ENCODE assay signal across 2 cellular contexts in genomic region chr7:91685544-91685943, GRCh38.
TF ChIP-seq lines count a peak whose summit lies in the region.

No MANE protein-coding gene starts in this region.

TF ChIP-seq in IMR-90, 13 proteins besides CTCF, POLR2A, EP300 and RAD21 (continued from another document):
- no peak for TF ChIP-seq ELK1 (IDR thresholded peaks at IDR 0.05; ENCODE audit: borderline replicate concordance, low read depth, low read length)
- no peak for TF ChIP-seq FOS (IDR thresholded peaks at IDR 0.05; ENCODE audit: low read depth, low read length)
- TF ChIP-seq NFE2L2 (IDR thresholded peaks at IDR 0.05; ENCODE audit: low read depth, low read length): no peak
- TF ChIP-seq SMC3 (IDR thresholded peaks at IDR 0.05; ENCODE audit: low read depth, low read length): no peak
- no peak for TF ChIP-seq MXI1 (IDR thresholded peaks at IDR 0.05; ENCODE audit: borderline replicate concordance, low read depth, low read length)
- TF ChIP-seq MAFK (IDR thresholded peaks at IDR 0.05; ENCODE audit: low read depth, low read length): no peak
- TF ChIP-seq CEBPB (IDR thresholded peaks at IDR 0.05; ENCODE audit: low read depth, low read length): no peak
- no peak for TF ChIP-seq BHLHE40 (IDR thresholded peaks at IDR 0.05; ENCODE audit: low read depth, low read length)
- TF ChIP-seq CHD1 (IDR thresholded peaks at IDR 0.05; ENCODE audit: low read depth, low read length): no peak
- no peak for TF ChIP-seq RCOR1 (IDR thresholded peaks at IDR 0.05; ENCODE audit: insufficient replicate concordance, low read length)
- no peak for TF ChIP-seq USF2 (IDR thresholded peaks at IDR 0.05; ENCODE audit: low read depth, low read length)
- TF ChIP-seq MAZ (IDR thresholded peaks at IDR 0.05; ENCODE audit: borderline replicate concordance, low read depth, low read length): no peak

TF ChIP-seq in K562, 482 proteins besides CTCF, POLR2A, EP300 and RAD21 (continued from another document):
- TF ChIP-seq HMBOX1 (IDR thresholded peaks at IDR 0.05) (peak; percentile 59), CBFA2T3 (IDR thresholded peaks at IDR 0.05) (peak; percentile 27; the same call in 1 of the 2 replicates), YBX1 (IDR thresholded peaks at IDR 0.05) (no peak), ZBTB17 (CRISPR knock-in tag; IDR thresholded peaks at IDR 0.05) (no peak), SMARCE1 (IDR thresholded peaks at IDR 0.05) (peak; percentile 17; the same call in 1 of the 2 replicates), ZNF134 (CRISPR knock-in tag; conservative IDR thresholded peaks at IDR 0.05) (no peak), MEF2D (tag; conservative IDR thresholded peaks at IDR 0.05; ENCODE audit: low read depth) (0 out of 2 replicates have a peak, but pooled peaks have one; percentile 43), IRF9 (tag; IDR thresholded peaks at IDR 0.05) (no peak), TGIF2 (CRISPR knock-in tag; IDR thresholded peaks at IDR 0.05) (no peak), FOS (IDR thresholded peaks at IDR 0.05; ENCODE audit: extremely low read depth, insufficient read length) (no peak), DIDO1 (tag; IDR thresholded peaks at IDR 0.05; ENCODE audit: low read depth) (no peak), TARDBP (IDR thresholded peaks at IDR 0.05) (no peak), ATF2 (CRISPR knock-in tag; IDR thresholded peaks at IDR 0.05) (no peak), NFIC (IDR thresholded peaks at IDR 0.05) (peak; percentile 73), RBBP5 (IDR thresholded peaks at IDR 0.05; ENCODE audit: borderline replicate concordance, insufficient read depth, low read length, poor library complexity, severe bottlenecking) (no peak), IRF1 (CRISPR knock-in tag; IDR thresholded peaks at IDR 0.05; ENCODE audit: borderline replicate concordance) (no peak)
